In the genomic region with DNA sequence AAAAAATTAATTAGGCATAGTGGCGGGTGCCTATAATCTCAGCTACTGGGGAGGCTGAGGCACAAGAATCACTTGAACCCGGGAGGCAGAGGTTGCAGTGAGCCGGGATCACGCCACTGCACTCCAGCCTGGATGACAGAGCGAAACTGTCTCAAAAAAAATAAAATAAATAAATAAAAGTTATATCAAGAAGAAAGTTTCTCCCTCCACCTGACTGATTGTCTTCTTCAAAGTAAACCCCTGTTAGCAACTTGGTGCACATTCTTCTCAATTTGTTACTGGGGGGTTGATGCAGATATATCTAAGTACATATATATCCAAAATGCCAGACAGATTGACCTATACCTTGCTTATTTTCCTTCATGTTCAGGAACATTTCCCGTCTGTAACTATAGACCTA, we compare ENCODE assay signal across 39 cellular contexts. TPM values are rescaled to one million over a fixed set of nuclear protein-coding genes. Genes with fewer than 3 reads are reported as not detected.
"Had no signal": no experiment of that assay in that cellular context is flagged by ENCODE, and none has a peak within 500 bp of the region (broad histone marks: within the 10 kb centered on the region; RNA-seq: fewer than 3 reads in every experiment).

No MANE protein-coding gene starts in this region.

- H3K36me3 ChIP-seq: adrenal gland, ascending aorta, brain microvascular endothelial cell, breast epithelium, cardiac muscle cell had no signal

- H3K27ac ChIP-seq: adrenal gland, ascending aorta, body of pancreas, brain microvascular endothelial cell, breast epithelium, cardiac muscle cell had no signal

- H3K36me3 Mint-ChIP-seq: activated naive CD4-positive, alpha-beta T cell treated with anti-CD3 and anti-CD28 coated beads, Interleukin-2, amount 10 ng/mL, durations not matched to agents 7 days and 5 days; activated naive CD4-positive, alpha-beta T cell treated with anti-CD3 and anti-CD28 coated beads, Interleukin-2, amount 50 U/mL, for 24 hours; activated naive CD4-positive, alpha-beta T cell treated with anti-CD3 and anti-CD28 coated beads, Interleukin-2, amount 50 U/mL, for 72 hours; activated naive CD8-positive, alpha-beta T cell; activated naive CD8-positive, alpha-beta T cell treated with anti-CD3 and anti-CD28 coated beads for 36 hours; activated naive CD8-positive, alpha-beta T cell treated with anti-CD3 and anti-CD28 coated beads, Interleukin-2, amount 10 ng/mL, durations not matched to agents 7 days and 5 days; brain had no signal

- H3K27me3 ChIP-seq: cardiac muscle cell had no signal

- H3K9me3 ChIP-seq: adrenal gland, ascending aorta, body of pancreas, breast epithelium had no signal

- H3K27ac Mint-ChIP-seq: activated naive CD4-positive, alpha-beta T cell treated with anti-CD3 and anti-CD28 coated beads for 36 hours; activated naive CD4-positive, alpha-beta T cell treated with anti-CD3 and anti-CD28 coated beads, Interleukin-2, amount 10 ng/mL, durations not matched to agents 7 days and 5 days; activated naive CD4-positive, alpha-beta T cell treated with anti-CD3 and anti-CD28 coated beads, Interleukin-2, amount 50 U/mL, for 24 hours; activated naive CD4-positive, alpha-beta T cell treated with anti-CD3 and anti-CD28 coated beads, Interleukin-2, amount 50 U/mL, for 72 hours; activated naive CD8-positive, alpha-beta T cell; activated naive CD8-positive, alpha-beta T cell treated with anti-CD3 and anti-CD28 coated beads for 36 hours; activated naive CD8-positive, alpha-beta T cell treated with anti-CD3 and anti-CD28 coated beads, Interleukin-2, amount 10 ng/mL, durations not matched to agents 7 days and 5 days; activated naive CD8-positive, alpha-beta T cell treated with anti-CD3 and anti-CD28 coated beads, Interleukin-2, amount 50 U/mL, for 24 hours; activated T-cell treated with anti-CD3 and anti-CD28 coated beads, Interleukin-2, amount 50 U/mL, for 24 hours; activated T-cell treated with anti-CD3 and anti-CD28 coated beads, Interleukin-2, amount 50 U/mL, for 72 hours; activated T-helper 1 cell treated with anti-CD3 and anti-CD28 coated beads, Interleukin-12 subunit alpha, Interleukin-12 subunit beta, Interleukin-2, Interleukin-4 antibody, amounts not matched to agents 30 ng/mL and 10 ng/mL and 1 ng/mL, durations not matched to agents 14 hours and 24 hours and 36 hours; activated T-helper 17 cell treated with anti-CD3 and anti-CD28 coated beads, Interleukin-2, amount 50 U/mL, for 72 hours; activated T-helper 2 cell treated with anti-CD3 and anti-CD28 coated beads, Interferon-gamma antibody, Interleukin-2, Interleukin-4, amounts not matched to agents 10 μg/mL and 5 μg/mL and 100 μg/mL, durations not matched to agents 14 hours and 24 hours and 36 hours; brain had no signal

- H3K9me3 Mint-ChIP-seq: activated naive CD4-positive, alpha-beta T cell treated with anti-CD3 and anti-CD28 coated beads for 36 hours; activated naive CD4-positive, alpha-beta T cell treated with anti-CD3 and anti-CD28 coated beads, Interleukin-2, amount 10 ng/mL, durations not matched to agents 7 days and 5 days; activated naive CD4-positive, alpha-beta T cell treated with anti-CD3 and anti-CD28 coated beads, Interleukin-2, amount 50 U/mL, for 24 hours; activated naive CD4-positive, alpha-beta T cell treated with anti-CD3 and anti-CD28 coated beads, Interleukin-2, amount 50 U/mL, for 72 hours; activated naive CD8-positive, alpha-beta T cell treated with anti-CD3 and anti-CD28 coated beads for 36 hours; activated naive CD8-positive, alpha-beta T cell treated with anti-CD3 and anti-CD28 coated beads, Interleukin-2, amount 10 ng/mL, durations not matched to agents 7 days and 5 days; activated naive CD8-positive, alpha-beta T cell treated with anti-CD3 and anti-CD28 coated beads, Interleukin-2, amount 50 U/mL, for 24 hours; activated T-cell treated with anti-CD3 and anti-CD28 coated beads, Interleukin-2, amount 50 U/mL, for 24 hours; activated T-cell treated with anti-CD3 and anti-CD28 coated beads, Interleukin-2, amount 50 U/mL, for 4 hours; activated T-cell treated with anti-CD3 and anti-CD28 coated beads, Interleukin-2, amount 50 U/mL, for 72 hours; activated T-helper 1 cell treated with anti-CD3 and anti-CD28 coated beads, Interleukin-12 subunit alpha, Interleukin-12 subunit beta, Interleukin-2, Interleukin-4 antibody, amounts not matched to agents 30 ng/mL and 10 ng/mL and 1 ng/mL, durations not matched to agents 14 hours and 24 hours and 36 hours; activated T-helper 17 cell treated with anti-CD3 and anti-CD28 coated beads, Interleukin-2, amount 50 U/mL, for 72 hours; activated T-helper 2 cell treated with anti-CD3 and anti-CD28 coated beads, Interferon-gamma antibody, Interleukin-2, Interleukin-4, amounts not matched to agents 10 μg/mL and 5 μg/mL and 100 μg/mL, durations not matched to agents 14 hours and 24 hours and 36 hours; central memory CD8-positive, alpha-beta T cell had no signal

- H3K4me3 ChIP-seq: adrenal gland, ascending aorta, body of pancreas, breast epithelium, cardiac muscle cell had no signal

- DNase-seq: activated effector memory CD4-positive, alpha-beta T cell treated with anti-CD3 and anti-CD28 coated beads, Interleukin-2, amount 50 U/mL, for 16 hours; activated effector memory CD4-positive, alpha-beta T cell treated with Interleukin-2 at 50 U/mL for 16 hours; activated gamma-delta T cell; activated gamma-delta T cell treated with Interleukin-2 at 50 U/mL for 16 hours; activated naive CD4-positive, alpha-beta T cell; activated naive CD4-positive, alpha-beta T cell treated with anti-CD3 and anti-CD28 coated beads for 36 hours; activated naive CD4-positive, alpha-beta T cell treated with anti-CD3 and anti-CD28 coated beads, Interleukin-2, amount 10 ng/mL, durations not matched to agents 7 days and 5 days; activated naive CD4-positive, alpha-beta T cell treated with anti-CD3 and anti-CD28 coated beads, Interleukin-2, amount 50 U/mL, for 16 hours; activated naive CD4-positive, alpha-beta T cell treated with Interleukin-2 at 50 U/mL for 16 hours; activated naive CD8-positive, alpha-beta T cell treated with anti-CD3 and anti-CD28 coated beads for 36 hours; activated naive CD8-positive, alpha-beta T cell treated with anti-CD3 and anti-CD28 coated beads, Interleukin-2, amount 10 ng/mL, durations not matched to agents 7 days and 5 days; activated naive CD8-positive, alpha-beta T cell treated with anti-CD3 and anti-CD28 coated beads, Interleukin-2, amount 50 U/mL, for 24 hours; activated T-cell treated with anti-CD3 and anti-CD28 coated beads, Interleukin-2, amount 50 U/mL, for 1 hour; activated T-cell treated with anti-CD3 and anti-CD28 coated beads, Interleukin-2, amount 50 U/mL, for 24 hours; activated T-cell treated with anti-CD3 and anti-CD28 coated beads, Interleukin-2, amount 50 U/mL, for 4 hours; activated T-cell treated with anti-CD3 and anti-CD28 coated beads, Interleukin-2, amount 50 U/mL, for 48 hours; activated T-cell treated with anti-CD3 and anti-CD28 coated beads, Interleukin-2, amount 50 U/mL, for 72 hours; adrenal gland; amniotic stem cell; amygdala; anterior cingulate cortex; aorta; body of pancreas; brain microvascular endothelial cell; caudate nucleus; central memory CD4-positive, alpha-beta T cell; cerebellar nuclear complex had no signal

- H3K4me3 Mint-ChIP-seq: activated naive CD4-positive, alpha-beta T cell treated with anti-CD3 and anti-CD28 coated beads for 36 hours; activated naive CD4-positive, alpha-beta T cell treated with anti-CD3 and anti-CD28 coated beads, Interleukin-2, amount 10 ng/mL, durations not matched to agents 7 days and 5 days; activated naive CD4-positive, alpha-beta T cell treated with anti-CD3 and anti-CD28 coated beads, Interleukin-2, amount 50 U/mL, for 24 hours; activated naive CD8-positive, alpha-beta T cell; activated naive CD8-positive, alpha-beta T cell treated with anti-CD3 and anti-CD28 coated beads for 36 hours; activated naive CD8-positive, alpha-beta T cell treated with anti-CD3 and anti-CD28 coated beads, Interleukin-2, amount 10 ng/mL, durations not matched to agents 7 days and 5 days; activated naive CD8-positive, alpha-beta T cell treated with anti-CD3 and anti-CD28 coated beads, Interleukin-2, amount 50 U/mL, for 24 hours; activated T-cell treated with anti-CD3 and anti-CD28 coated beads, Interleukin-2, amount 50 U/mL, for 24 hours; activated T-cell treated with anti-CD3 and anti-CD28 coated beads, Interleukin-2, amount 50 U/mL, for 4 hours; activated T-cell treated with anti-CD3 and anti-CD28 coated beads, Interleukin-2, amount 50 U/mL, for 72 hours; activated T-helper 1 cell treated with anti-CD3 and anti-CD28 coated beads, Interleukin-12 subunit alpha, Interleukin-12 subunit beta, Interleukin-2, Interleukin-4 antibody, amounts not matched to agents 30 ng/mL and 10 ng/mL and 1 ng/mL, durations not matched to agents 14 hours and 24 hours and 36 hours; activated T-helper 17 cell treated with anti-CD3 and anti-CD28 coated beads, Interleukin-2, amount 50 U/mL, for 72 hours; central memory CD8-positive, alpha-beta T cell had no signal

- H3K4me1 Mint-ChIP-seq: activated naive CD8-positive, alpha-beta T cell treated with anti-CD3 and anti-CD28 coated beads, Interleukin-2, amount 10 ng/mL, durations not matched to agents 7 days and 5 days; activated T-helper 17 cell treated with anti-CD3 and anti-CD28 coated beads, Interleukin-2, amount 50 U/mL, for 72 hours; central memory CD8-positive, alpha-beta T cell had no signal

- ATAC-seq: activated naive CD4-positive, alpha-beta T cell treated with anti-CD3 and anti-CD28 coated beads, Interleukin-2, amount 50 U/mL, for 72 hours; activated naive CD8-positive, alpha-beta T cell treated with anti-CD3 and anti-CD28 coated beads, Interleukin-2, amount 50 U/mL, for 24 hours; activated T-cell treated with anti-CD3 and anti-CD28 coated beads, Interleukin-2, amount 50 U/mL, for 4 hours; activated T-cell treated with anti-CD3 and anti-CD28 coated beads, Interleukin-2, amount 50 U/mL, for 72 hours; activated T-helper 17 cell treated with anti-CD3 and anti-CD28 coated beads, Interleukin-2, amount 50 U/mL, for 72 hours; body of pancreas had no signal

RNA-seq across cellular contexts. Expression of a gene that starts 5.2 kb away (rescaled TPM):
- total RNA-seq: activated naive CD4-positive, alpha-beta T cell treated with anti-CD3 and anti-CD28 coated beads, Interleukin-2, amount 50 U/mL, for 72 hours; activated naive CD8-positive, alpha-beta T cell treated with anti-CD3 and anti-CD28 coated beads, Interleukin-2, amount 10 ng/mL, durations not matched to agents 7 days and 5 days; activated T-helper 1 cell treated with anti-CD3 and anti-CD28 coated beads, Interleukin-12 subunit alpha, Interleukin-12 subunit beta, Interleukin-2, Interleukin-4 antibody, amounts not matched to agents 30 ng/mL and 10 ng/mL and 1 ng/mL, durations not matched to agents 14 hours and 24 hours and 36 hours; activated T-helper 17 cell treated with anti-CD3 and anti-CD28 coated beads, Interleukin-2, amount 50 U/mL, for 72 hours; activated T-helper 2 cell treated with anti-CD3 and anti-CD28 coated beads, Interferon-gamma antibody, Interleukin-2, Interleukin-4, amounts not matched to agents 10 μg/mL and 5 μg/mL and 100 μg/mL, durations not matched to agents 14 hours and 24 hours and 36 hours; ascending aorta; body of pancreas; bronchial epithelial cell had no signal
